ENCODE assay signal across 16 cellular contexts in genomic region chr10:119388849-119389345, GRCh38.
DNase-seq lines count a peak whose midpoint lies in the region; ATAC-seq and TF ChIP-seq lines count a peak whose summit lies in the region.
"Had no signal": no experiment of that assay in that cellular context is flagged by ENCODE, and none has a peak within 500 bp of the region (broad histone marks: within the 10 kb centered on the region; RNA-seq: fewer than 3 reads in every experiment).

No MANE protein-coding gene starts in this region.

- H3K9me3 Mint-ChIP-seq in endothelial cell (ENCODE audit: unreplicated experiment): no peaks in the 10 kb centered on the region
- no peaks in the 10 kb centered on the region for H3K9me3 Mint-ChIP-seq in memory B cell
- H3K9me3 Mint-ChIP-seq: CD4-positive, alpha-beta memory T cell; HFFc6 had no signal

- H2AK5ac ChIP-seq in trophoblast cell (ENCODE audit: low read length): no peak overlapping the region

- H3K36me3 ChIP-seq in trophoblast cell (ENCODE audit: control insufficient read depth in 1 of 2, insufficient read depth in 2 of 2, low read length in 2 of 2): no peaks in the 10 kb centered on the region
- H3K36me3 ChIP-seq in aorta (ENCODE audit: control insufficient read depth in 1 of 2, insufficient read depth in 2 of 2, low read length in 1 of 2): no peaks in the 10 kb centered on the region
- H3K36me3 ChIP-seq: HAP-1 had no signal

- no peak for TF ChIP-seq CTCF in endothelial cell (IDR thresholded peaks at IDR 0.05; ENCODE audit: unreplicated experiment)

- H3K79me2 ChIP-seq in trophoblast cell (ENCODE audit: control insufficient read depth, insufficient read depth, low read length, poor library complexity): no peaks in the 10 kb centered on the region

- H3K4me3 Mint-ChIP-seq in endothelial cell (ENCODE audit: unreplicated experiment) (no peak overlapping the region), memory B cell (no peak overlapping the region)
- H3K4me3 Mint-ChIP-seq: CD4-positive, alpha-beta memory T cell; HFFc6 had no signal

- H3K23ac ChIP-seq in trophoblast cell (ENCODE audit: low read length): no peak overlapping the region

- no peak overlapping the region for H2AFZ ChIP-seq in trophoblast cell (ENCODE audit: insufficient read depth, low read length, poor library complexity)

- H3K4ac ChIP-seq in trophoblast cell (ENCODE audit: low read depth, low read length): no peak overlapping the region

- no peak overlapping the region for H3K14ac ChIP-seq in trophoblast cell (ENCODE audit: low read length)

- H3K4me3 ChIP-seq in trophoblast cell (ENCODE audit: low read depth, low read length): no peak overlapping the region
- no peak overlapping the region for H3K4me3 ChIP-seq in aorta (ENCODE audit: low read length in 2 of 2)
- H3K4me3 ChIP-seq: HAP-1 had no signal

- H3K18ac ChIP-seq in trophoblast cell (ENCODE audit: low read length): no peak overlapping the region

- H3K79me1 ChIP-seq in trophoblast cell (ENCODE audit: low read length): no peaks in the 10 kb centered on the region

- no CpG with 5 or more reads among the region's 1 CpG for WGBS in trophoblast cell (ENCODE audit: extremely low coverage, insufficient coverage, insufficient read length)
- WGBS in aorta, 2 donors: 96 to 98% methylated on average over 1 of the region's 1 CpG

- H3K4me2 ChIP-seq in trophoblast cell (ENCODE audit: low read length): no peak overlapping the region

- peak overlapping the region; percentile 48 for H3K27ac Mint-ChIP-seq in endothelial cell (ENCODE audit: unreplicated experiment)
- H3K27ac Mint-ChIP-seq in memory B cell: peak overlapping the region; percentile 31
- H3K27ac Mint-ChIP-seq: HFFc6 had no signal

- no peak overlapping the region for H4K8ac ChIP-seq in trophoblast cell (ENCODE audit: low read depth, low read length)

- ATAC-seq in memory B cell (ENCODE audit: low read depth) (no peak), aorta (ENCODE audit: low FRiP score) (no peak), GM18870 (IDR thresholded peaks at IDR 0.05; ENCODE audit: unreplicated experiment) (no peak)

- H3K36me3 Mint-ChIP-seq in endothelial cell (ENCODE audit: low read depth, unreplicated experiment): peaks cover 71% of the 10 kb centered on the region
- H3K36me3 Mint-ChIP-seq in memory B cell: peaks cover 28% of the 10 kb centered on the region

- no peaks in the 10 kb centered on the region for H3K4me1 ChIP-seq in trophoblast cell (ENCODE audit: control insufficient read depth in 1 of 2, insufficient read depth in 2 of 2, low read length in 2 of 2)
- no peaks in the 10 kb centered on the region for H3K4me1 ChIP-seq in aorta (ENCODE audit: control insufficient read depth in 1 of 2, insufficient read depth in 2 of 2, low read length in 2 of 2)
- H3K4me1 ChIP-seq: HAP-1 had no signal

- no peak overlapping the region for H4K91ac ChIP-seq in trophoblast cell (ENCODE audit: low read depth, low read length)

- H2BK12ac ChIP-seq in trophoblast cell (ENCODE audit: low read length): no peak overlapping the region

- H3K4me1 Mint-ChIP-seq in endothelial cell (ENCODE audit: unreplicated experiment) (peaks cover 45% of the 10 kb centered on the region), memory B cell (peaks cover 22% of the 10 kb centered on the region)

- no peak overlapping the region for H2BK5ac ChIP-seq in trophoblast cell (ENCODE audit: low read depth, low read length, poor library complexity)

- DNase-seq in endothelial cell (ENCODE audit: low spot score) (no peak), memory B cell (ENCODE audit: low spot score in 2 of 2) (no peak), trophoblast cell (peak; percentile 28 to 63), aorta (no peak)
- DNase-seq in activated naive CD4-positive, alpha-beta T cell treated with Interleukin-2 at 50 U/mL for 16 hours: no peak
- DNase-seq: C1 segment of cervical spinal cord; Calu3; CD4-positive, alpha-beta memory T cell; COR-L47; DMS53; DMS79 treated with DMSO at 0.1 percent for 48 hours; GF-D8; GOT3; HFFc6 had no signal

- H3K9ac ChIP-seq in trophoblast cell (ENCODE audit: low read length): no peak overlapping the region

- H3K9me3 ChIP-seq in trophoblast cell (ENCODE audit: insufficient read depth, low read depth, low read length) (no peaks in the 10 kb centered on the region), aorta (ENCODE audit: control insufficient read depth, low read length) (no peaks in the 10 kb centered on the region)
- H3K9me3 ChIP-seq: HAP-1 had no signal

- H2BK120ac ChIP-seq in trophoblast cell (ENCODE audit: insufficient read depth, low read length, poor library complexity): no peak overlapping the region

- H3K27me3 ChIP-seq in trophoblast cell (ENCODE audit: insufficient read depth, low read length) (no peaks in the 10 kb centered on the region), aorta (ENCODE audit: control insufficient read depth in 1 of 2, insufficient read depth in 2 of 2, low read length in 1 of 2) (no peaks in the 10 kb centered on the region)

- H3K27me3 Mint-ChIP-seq in endothelial cell (ENCODE audit: unreplicated experiment) (peaks cover 38% of the 10 kb centered on the region), memory B cell (no peaks in the 10 kb centered on the region)
- H3K27me3 Mint-ChIP-seq: CD4-positive, alpha-beta memory T cell had no signal

- H4K12ac ChIP-seq in trophoblast cell (ENCODE audit: low read depth, low read length): no peak overlapping the region

- intact Hi-C loops in aorta (cut with DNase I): loop anchor here in 1 of 2 donors (1.0 kb wide), 1 partner anchor 21 kb away; no protein-coding TSS in a partner anchor

- H3K27ac ChIP-seq in trophoblast cell (ENCODE audit: low read depth, low read length) (no peak overlapping the region), aorta (ENCODE audit: low read depth in 1 of 2, low read length in 2 of 2) (no peak overlapping the region)

Comparison
In these comparisons a context has a peak if more than half of its experiments do, and no peak if none do; other contexts are left out.
1. DNase-seq: peak in trophoblast cell (2 of 2); none in endothelial cell (single experiment), memory B cell (0 of 2), activated naive CD4-positive, alpha-beta T cell treated with Interleukin-2 at 50 U/mL for 16 hours (single experiment) and aorta (0 of 2).